ENCODE assay signal across 20 cellular contexts in the genomic region with DNA sequence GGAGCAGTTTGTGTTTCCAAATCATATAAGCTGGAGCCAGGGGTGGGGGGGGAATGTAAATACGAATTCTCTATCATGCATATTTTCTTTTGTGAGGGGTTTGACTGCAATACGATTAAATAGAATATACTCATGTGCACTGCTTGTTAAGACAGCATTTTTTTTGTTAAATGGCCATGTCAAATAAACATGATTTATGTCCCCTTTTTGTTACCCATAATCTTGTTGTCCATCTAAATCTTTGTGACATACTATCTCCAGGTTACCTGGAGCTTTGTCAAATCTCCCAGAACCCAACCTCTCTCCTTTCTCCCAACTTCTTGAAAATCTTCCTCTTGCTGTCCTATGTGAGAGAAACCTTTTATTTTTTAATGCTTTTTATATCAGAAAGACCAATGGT.
"Had no signal": no experiment of that assay in that cellular context is flagged by ENCODE, and none has a peak within 500 bp of the region (broad histone marks: within the 10 kb centered on the region; RNA-seq: fewer than 3 reads in every experiment).

No MANE protein-coding gene starts in this region.

- H3K9me3 ChIP-seq: SJSA1 had no signal

- H3K36me3 ChIP-seq: SJSA1 had no signal

- DNase-seq: Kasumi-1, KG1, MM.1S, NCI-H1092 treated with DMSO at 0.1 percent for 48 hours, NCI-H146, NCI-H1694 treated with DMSO at 0.1 percent for 48 hours, NCI-H1930, NCI-H2081, NCI-H2107, NCI-H2171 treated with DMSO at 0.1 percent for 48 hours, NCI-H345, NCI-H446 treated with DMSO at 0.1 percent for 48 hours, NCI-H510A treated with DMSO at 0.1 percent for 48 hours, NCI-H526, NCI-H82, Right ventricle myocardium superior, RPMI8226, SIG-M5 had no signal

- H3K4me3 ChIP-seq: SJSA1, SK-N-MC had no signal

- H3K27ac ChIP-seq: SJSA1 had no signal

- H3K27me3 ChIP-seq: SJSA1 had no signal
